Comparison of ENCODE assay signal across 23 cellular contexts in the genomic region with DNA sequence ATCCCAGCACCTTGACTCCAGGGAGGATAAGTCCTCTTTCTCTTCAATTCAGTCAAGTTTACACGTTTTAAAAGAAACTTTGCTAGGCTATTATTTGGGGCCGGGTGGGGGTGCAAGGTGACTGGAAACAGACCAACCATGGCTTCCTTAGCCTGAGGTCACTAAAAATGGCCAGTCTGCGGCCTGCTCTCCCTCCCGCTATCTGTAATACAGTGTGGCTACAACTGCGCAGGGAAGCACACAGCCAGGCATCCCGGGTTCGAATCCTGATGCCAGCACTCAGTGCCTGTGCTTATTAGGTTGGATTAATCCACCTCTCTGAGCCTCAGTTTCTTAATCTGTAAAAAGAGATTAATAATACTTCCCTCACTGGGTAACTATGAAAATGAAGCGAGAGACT. TPM values are rescaled to one million over a fixed set of nuclear protein-coding genes. Genes with fewer than 3 reads are reported as not detected.
DNase-seq lines count a peak whose midpoint lies in the region; ATAC-seq and TF ChIP-seq lines count a peak whose summit lies in the region.
"Had no signal": no experiment of that assay in that cellular context is flagged by ENCODE, and none has a peak within 500 bp of the region (broad histone marks: within the 10 kb centered on the region; RNA-seq: fewer than 3 reads in every experiment).

No MANE protein-coding gene starts in this region.

- DNase-seq in left ventricle myocardium inferior (peak; percentile 3), right atrium auricular region (ENCODE audit: low spot score) (no peak), islet precursor cell (peak; percentile 12), osteoblast (ENCODE audit: insufficient read length, low spot score, missing footprints) (peak; percentile 66), mucosa of gallbladder (ENCODE audit: low spot score) (no peak)
- DNase-seq in stimulated activated naive CD4-positive, alpha-beta T cell treated with Interleukin-2 at 50 U/mL for 16 hours (lab: John Stamatoyannopoulos, UW), result no peak
- DNase-seq: CD4-positive, CD25-positive, alpha-beta regulatory T cell; HFFc6; IMR-90; NCI-H1048; NCI-H1417; NCI-H1694; NCI-H2029 treated with DMSO at 0.1 percent for 48 hours; NCI-H446 treated with DMSO at 0.1 percent for 48 hours; NCI-H526; RPMI8226; SIG-M5 had no signal

- H4K20me1 ChIP-seq in osteoblast (ENCODE audit: insufficient read depth, low read length), result no peaks in the 10 kb centered on the region
- H4K20me1 ChIP-seq: BLaER1 had no signal

- peaks cover 28% of the 10 kb centered on the region for H3K27me3 ChIP-seq in left ventricle myocardium inferior (ENCODE audit: low read depth)
- no peaks in the 10 kb centered on the region for H3K27me3 ChIP-seq in right atrium auricular region
- H3K27me3 ChIP-seq in osteoblast (ENCODE audit: insufficient read depth, low read length), result no peaks in the 10 kb centered on the region
- H3K27me3 ChIP-seq: BLaER1 had no signal

- H3K27ac ChIP-seq in left ventricle myocardium inferior (replicated peaks) (no peak overlapping the region), right atrium auricular region (no peak overlapping the region), osteoblast (ENCODE audit: low read depth, low read length) (no peak overlapping the region)
- H3K27ac ChIP-seq: BLaER1, KMS-11, SK-N-MC had no signal

- no peak for TF ChIP-seq CTCF in left ventricle myocardium inferior (IDR thresholded peaks at IDR 0.05; ENCODE audit: borderline replicate concordance)
- TF ChIP-seq CTCF in right atrium auricular region (IDR thresholded peaks at IDR 0.05), result no peak
- no peak for TF ChIP-seq CTCF in osteoblast (IDR thresholded peaks at IDR 0.05; ENCODE audit: extremely low read depth, low read depth, low read length)

- H2AFZ ChIP-seq in osteoblast (ENCODE audit: low read length), result no peak overlapping the region
- H2AFZ ChIP-seq: GM23338 had no signal

- peaks cover 3% of the 10 kb centered on the region for H3K4me1 ChIP-seq in left ventricle myocardium inferior
- H3K4me1 ChIP-seq in right atrium auricular region, result peaks cover 0 to 10% of the 10 kb centered on the region in 2 donors
- no peaks in the 10 kb centered on the region for H3K4me1 ChIP-seq in osteoblast (ENCODE audit: insufficient read depth, low read length)
- H3K4me1 ChIP-seq: HAP-1 had no signal

- no peaks in the 10 kb centered on the region for H3K36me3 ChIP-seq in left ventricle myocardium inferior
- no peaks in the 10 kb centered on the region for H3K36me3 ChIP-seq in right atrium auricular region
- no peaks in the 10 kb centered on the region for H3K36me3 ChIP-seq in osteoblast (ENCODE audit: insufficient read depth, low read length)
- H3K36me3 ChIP-seq: BLaER1, HAP-1 had no signal

- intact Hi-C loops in left ventricle myocardium inferior (cut with micrococcal nuclease), result no loop called here

- no peak for ATAC-seq in HG03469 (IDR thresholded peaks at IDR 0.05; ENCODE audit: unreplicated experiment)
- ATAC-seq: GM23338 had no signal

- no peaks in the 10 kb centered on the region for H3K79me2 ChIP-seq in osteoblast (ENCODE audit: insufficient read depth, low read length)

- no peak overlapping the region for H3K4me2 ChIP-seq in osteoblast (ENCODE audit: insufficient read depth, low read length)
- H3K4me2 ChIP-seq: BLaER1, GM23338, KMS-11 had no signal

- no peaks in the 10 kb centered on the region for H3K9me3 ChIP-seq in left ventricle myocardium inferior (replicated peaks)
- no peaks in the 10 kb centered on the region for H3K9me3 ChIP-seq in right atrium auricular region
- H3K9me3 ChIP-seq in osteoblast (ENCODE audit: low read depth, low read length), result no peaks in the 10 kb centered on the region
- H3K9me3 ChIP-seq: BLaER1, HAP-1 had no signal

- H3K4me3 ChIP-seq in left ventricle myocardium inferior, result no peak overlapping the region
- H3K4me3 ChIP-seq in right atrium auricular region, result no peak overlapping the region
- no peak overlapping the region for H3K4me3 ChIP-seq in osteoblast (ENCODE audit: insufficient read depth, low read length)
- H3K4me3 ChIP-seq: BLaER1, GM23338, HAP-1, SK-N-MC had no signal

RNA-seq across cellular contexts. Expression of a gene that starts 19.5 kb away (rescaled TPM):
- total RNA-seq in left ventricle myocardium inferior (101 TPM), right atrium auricular region (100 to 1,000 TPM; 121 TPM), osteoblast (91.9 and 95.2 TPM in 2 replicates), mucosa of gallbladder (118 TPM)

RNA-seq across cellular contexts. Expression of a gene that starts 28.4 kb away (rescaled TPM):
- 0.19 TPM for total RNA-seq in left ventricle myocardium inferior
- total RNA-seq in right atrium auricular region, result not detected
- total RNA-seq in osteoblast, result 0.88 and 1.1 TPM in 2 replicates
- total RNA-seq in mucosa of gallbladder, result 5.2 TPM
- total RNA-seq: IMR-90 had no signal

RNA-seq across cellular contexts. Expression of a gene that starts 51.9 kb away (rescaled TPM):
- 839 TPM for total RNA-seq in left ventricle myocardium inferior
- total RNA-seq in right atrium auricular region, result 100 to 1,000 TPM; 215 to 646 TPM
- 93.7 and 130 TPM in 2 replicates for total RNA-seq in osteoblast
- total RNA-seq in mucosa of gallbladder, result 236 TPM
- total RNA-seq: CD4-positive, CD25-positive, alpha-beta regulatory T cell had no signal

RNA-seq across cellular contexts. Expression of a gene that starts 55.6 kb away (rescaled TPM):
- 2.2 TPM for total RNA-seq in left ventricle myocardium inferior
- 1 to 10 TPM; 2.7 to 4.4 TPM for total RNA-seq in right atrium auricular region
- total RNA-seq in osteoblast, result under 0.01 TPM in 2 replicates
- total RNA-seq in mucosa of gallbladder, result 18.8 TPM

Comparison
In these comparisons a context has a peak if more than half of its experiments do, and no peak if none do; other contexts are left out.
1. DNase-seq: peak in left ventricle myocardium inferior (single experiment), islet precursor cell (single experiment) and osteoblast (single experiment); none in right atrium auricular region (single experiment), stimulated activated naive CD4-positive, alpha-beta T cell treated with Interleukin-2 at 50 U/mL for 16 hours (single experiment) and mucosa of gallbladder (single experiment).